ENCODE assay signal across 8 cellular contexts in genomic region chr2:65382776-65383357, GRCh38. TPM values are rescaled to one million over a fixed set of nuclear protein-coding genes. Genes with fewer than 3 reads are reported as not detected.
DNase-seq lines count a peak whose midpoint lies in the region; ATAC-seq lines count a peak whose summit lies in the region.

No MANE protein-coding gene starts in this region.

- H3K9ac ChIP-seq in skeletal muscle satellite cell (ENCODE audit: low read depth, low read length) = peak overlapping the region; percentile 52

- no peaks in the 10 kb centered on the region for H3K9me3 ChIP-seq in skeletal muscle satellite cell (replicated peaks; ENCODE audit: low read length)

- intact Hi-C loops in Right ventricle myocardium inferior (cut with DNase I) = loop anchor here (2.0 to 5.0 kb wide), 2 partner anchors 48 to 71 kb away; no protein-coding TSS in a partner anchor

- no peaks in the 10 kb centered on the region for H3K36me3 ChIP-seq in skeletal muscle satellite cell (ENCODE audit: insufficient read depth, low read length)

- H3K27me3 ChIP-seq in skeletal muscle satellite cell (ENCODE audit: control insufficient read depth, insufficient read depth, low read length) = no peaks in the 10 kb centered on the region

- peak overlapping the region; percentile 46 for H3K4me3 ChIP-seq in skeletal muscle satellite cell (ENCODE audit: low read length)

- peaks cover 51% of the 10 kb centered on the region for H3K4me1 ChIP-seq in skeletal muscle satellite cell (ENCODE audit: control insufficient read depth, insufficient read depth, low read length)

- peak overlapping the region; percentile 57 for H3K4me2 ChIP-seq in skeletal muscle satellite cell (ENCODE audit: low read length)

- ATAC-seq in GM19043 (IDR thresholded peaks at IDR 0.05; ENCODE audit: low read depth, unreplicated experiment) = peak; percentile 67
- ATAC-seq in HG03280 (IDR thresholded peaks at IDR 0.05; ENCODE audit: unreplicated experiment) = peak; percentile 71
- peak; percentile 64 for ATAC-seq in Right ventricle myocardium inferior

- DNase-seq in Ammon's horn (ENCODE audit: low spot score) (peak; percentile 57), RPMI7951 (ENCODE audit: low read depth) (peak; percentile 91), Right ventricle myocardium inferior (ENCODE audit: missing footprints) (peak; percentile 88), cortex of kidney (lab: John Stamatoyannopoulos, UW) (no peak)
- peak; percentile 91 for DNase-seq in activated effector memory CD4-positive, alpha-beta T cell treated with anti-CD3 and anti-CD28 coated beads, Interleukin-2, amount 50 U/mL, for 16 hours

RNA-seq across cellular contexts. Expression of gene SPRED2, which starts 49.5 kb away (rescaled TPM):
- 17.1 and 20.2 TPM in 2 replicates for total RNA-seq in RPMI7951 (2014; rRNA removed; shearing (Covaris generic))
- total RNA-seq in Right ventricle myocardium inferior = 14.0 TPM
- total RNA-seq in skeletal muscle satellite cell (2012; rRNA removed) = 21.5 and 36.9 TPM in 2 replicates
